18 cellular contexts compared by ENCODE assay signal in the genomic region with DNA sequence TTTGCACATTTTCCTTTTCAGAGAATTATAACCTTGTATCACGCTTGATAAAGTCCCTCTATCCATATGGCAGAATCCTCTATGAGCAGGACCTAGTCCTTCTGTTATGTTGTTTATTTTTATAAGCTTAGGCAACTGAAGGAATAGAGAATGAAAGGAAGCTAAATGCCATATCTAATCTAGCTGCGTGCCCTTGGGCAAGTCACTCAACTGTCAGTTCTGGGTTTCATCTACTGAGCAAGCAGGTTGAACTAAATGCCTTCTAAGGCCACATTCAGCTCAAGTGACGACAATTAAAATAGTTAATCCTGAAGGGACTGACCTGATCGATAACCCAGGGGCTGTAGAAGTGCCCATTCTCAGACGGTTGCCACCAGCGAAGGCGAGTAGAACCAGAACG.
A peak's percentile ranks its signal among the peaks of the same experiment; 100 is the strongest.
DNase-seq lines count a peak whose midpoint lies in the region; ATAC-seq and TF ChIP-seq lines count a peak whose summit lies in the region.
"Had no signal": no experiment of that assay in that cellular context is flagged by ENCODE, and none has a peak within 500 bp of the region (broad histone marks: within the 10 kb centered on the region; RNA-seq: fewer than 3 reads in every experiment).

No MANE protein-coding gene starts in this region.

- intact Hi-C loops in left ventricle myocardium inferior (cut with micrococcal nuclease): no loop called here
- intact Hi-C loops in cardiac septum (cut with DNase I): no loop called here

- H3K9me3 ChIP-seq in left ventricle myocardium inferior (replicated peaks): no peaks in the 10 kb centered on the region
- H3K9me3 ChIP-seq: BE2C, Caco-2 had no signal

- H3K4me1 ChIP-seq in left ventricle myocardium inferior: peaks cover 22% of the 10 kb centered on the region
- H3K4me1 ChIP-seq: BE2C, Caco-2 had no signal

- H3K27ac ChIP-seq in left ventricle myocardium inferior (replicated peaks) (peak overlapping the region; percentile 67), caudate nucleus (ENCODE audit: low read depth, low read length) (peak overlapping the region; percentile 98), layer of hippocampus (ENCODE audit: low read depth, low read length) (peak overlapping the region; percentile 97)

- no peak for ATAC-seq in GM19324 (IDR thresholded peaks at IDR 0.05; ENCODE audit: low FRiP score, unreplicated experiment)
- ATAC-seq: HCT116 had no signal

- DNase-seq in left ventricle myocardium inferior (no peak), cardiac septum (ENCODE audit: low spot score) (no peak), caudate nucleus (lab: John Stamatoyannopoulos, UW) (no peak), NCI-H2227 treated with DMSO at 0.1 percent for 48 hours (lab: John Stamatoyannopoulos, UW) (no peak)
- DNase-seq: ACHN; BE2C; Caco-2; CD4-positive, CD25-positive, alpha-beta regulatory T cell; CD8-positive, alpha-beta memory T cell; DMS79 treated with DMSO at 0.1 percent for 48 hours; GF-D8; GOT3; H7; HFFc6; IMR-90 had no signal

- no peaks in the 10 kb centered on the region for H3K27me3 ChIP-seq in left ventricle myocardium inferior (ENCODE audit: low read depth)
- H3K27me3 ChIP-seq in layer of hippocampus (ENCODE audit: control insufficient read depth, insufficient read depth, low read length): no peaks in the 10 kb centered on the region
- H3K27me3 ChIP-seq: BE2C had no signal

- no peak for TF ChIP-seq CTCF in left ventricle myocardium inferior (IDR thresholded peaks at IDR 0.05; ENCODE audit: borderline replicate concordance)

- no peaks in the 10 kb centered on the region for H3K36me3 ChIP-seq in left ventricle myocardium inferior

- H3K4me3 ChIP-seq in left ventricle myocardium inferior: no peak overlapping the region
